Comparison of ENCODE assay signal across 12 cellular contexts in the genomic region with DNA sequence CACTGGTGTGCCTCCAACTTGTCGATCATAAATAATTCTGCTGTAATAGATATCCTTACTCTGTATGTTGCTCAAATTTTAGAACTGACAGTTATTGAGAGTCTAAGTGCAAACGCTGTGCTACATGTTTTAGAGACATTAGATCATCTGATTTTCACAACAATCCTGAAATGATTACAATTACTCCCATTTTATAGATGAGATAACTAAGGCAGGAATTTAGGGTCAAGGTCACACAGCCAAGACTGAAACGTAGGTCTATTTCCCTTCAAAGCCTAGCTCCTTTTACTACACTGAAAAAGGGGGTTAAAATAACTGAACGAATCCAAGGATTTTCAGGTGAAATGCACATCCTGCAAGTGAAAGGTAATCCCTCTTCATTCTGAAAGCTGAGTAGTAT. TPM values are rescaled to one million over a fixed set of nuclear protein-coding genes. Genes with fewer than 3 reads are reported as not detected.
DNase-seq lines count a peak whose midpoint lies in the region; ATAC-seq and TF ChIP-seq lines count a peak whose summit lies in the region.
"Had no signal": no experiment of that assay in that cellular context is flagged by ENCODE, and none has a peak within 500 bp of the region (broad histone marks: within the 10 kb centered on the region; RNA-seq: fewer than 3 reads in every experiment).

No MANE protein-coding gene starts in this region.

- TF ChIP-seq POLR2A in gastroesophageal sphincter (IDR thresholded peaks at IDR 0.05) (no peak), spleen (IDR thresholded peaks at IDR 0.05) (no peak)

- no peaks in the 10 kb centered on the region for H3K9me3 Mint-ChIP-seq in activated CD8-positive, alpha-beta T cell treated with anti-CD3 and anti-CD28 coated beads for 36 hours
- H3K9me3 Mint-ChIP-seq in activated CD8-positive, alpha-beta T cell treated with anti-CD3 and anti-CD28 coated beads, Interleukin-2, amount 10 ng/mL, durations not matched to agents 7 days and 5 days (ENCODE audit: insufficient read depth), result no peaks in the 10 kb centered on the region

- DNase-seq in activated CD8-positive, alpha-beta T cell treated with anti-CD3 and anti-CD28 coated beads for 36 hours, result no peak
- no peak for DNase-seq in activated CD8-positive, alpha-beta T cell treated with anti-CD3 and anti-CD28 coated beads, Interleukin-2, amount 10 ng/mL, durations not matched to agents 7 days and 5 days
- DNase-seq in T-helper 17 cell (no peak), spleen (no peak), DMS 273 treated with DMSO at 0.1 percent for 48 hours (lab: John Stamatoyannopoulos, UW) (no peak), left lobe of liver (ENCODE audit: low spot score) (no peak)
- DNase-seq: effector memory CD4-positive, alpha-beta T cell; left colon; NCI-H2029 treated with DMSO at 0.1 percent for 48 hours had no signal

- H3K27ac Mint-ChIP-seq in activated CD8-positive, alpha-beta T cell treated with anti-CD3 and anti-CD28 coated beads for 36 hours, result no peak overlapping the region
- no peak overlapping the region for H3K27ac Mint-ChIP-seq in activated CD8-positive, alpha-beta T cell treated with anti-CD3 and anti-CD28 coated beads, Interleukin-2, amount 10 ng/mL, durations not matched to agents 7 days and 5 days
- peak overlapping the region; percentile 99 for H3K27ac Mint-ChIP-seq in T-helper 17 cell

- CTCF ChIA-PET in activated CD8-positive, alpha-beta T cell treated with anti-CD3 and anti-CD28 coated beads for 36 hours (lab: Charles Lee), result interaction anchor here (1.4 kb wide), 1 partner anchor 148 kb away, joined by 3 read pairs; no protein-coding TSS in a partner anchor
- CTCF ChIA-PET in activated CD8-positive, alpha-beta T cell treated with anti-CD3 and anti-CD28 coated beads, Interleukin-2, amount 10 ng/mL, durations not matched to agents 7 days and 5 days (lab: Charles Lee), result interaction anchor here (0.8 to 4.6 kb wide), 3 partner anchors 149 to 245 kb away, joined by 3 to 33 read pairs (median 4); partner anchors contain the start of gene TIPRL

- H3K9me3 ChIP-seq in T-helper 17 cell (ENCODE audit: control insufficient read depth, low read length, poor library complexity, severe bottlenecking) (no peaks in the 10 kb centered on the region), gastroesophageal sphincter (no peaks in the 10 kb centered on the region), spleen (no peaks in the 10 kb centered on the region)
- H3K9me3 ChIP-seq: SJSA1 had no signal

- H3K4me1 ChIP-seq in gastroesophageal sphincter (peaks cover 0 to 57% (median 7%) of the 10 kb centered on the region in 3 donors), spleen (peaks cover 26 to 49% (median 36%) of the 10 kb centered on the region in 6 donors)

- no peak for TF ChIP-seq CTCF in activated CD8-positive, alpha-beta T cell treated with anti-CD3 and anti-CD28 coated beads for 36 hours (IDR thresholded peaks at IDR 0.05)
- TF ChIP-seq CTCF in gastroesophageal sphincter (IDR thresholded peaks at IDR 0.05), result no peak
- TF ChIP-seq CTCF in spleen (IDR thresholded peaks at IDR 0.05 in 8 of 11, conservative IDR thresholded peaks at IDR 0.05 in 3 of 11), result no peak

- intact Hi-C loops in activated CD8-positive, alpha-beta T cell treated with anti-CD3 and anti-CD28 coated beads for 36 hours (cut with micrococcal nuclease), result loop anchor here (10.0 kb wide), 1 partner anchor 219 kb away; no protein-coding TSS in a partner anchor
- intact Hi-C loops in spleen (cut with DNase I; ENCODE audit: low total_unique reads), result loop anchor here (10.0 kb wide), 1 partner anchor 219 kb away; no protein-coding TSS in a partner anchor

- H3K4me3 ChIP-seq in gastroesophageal sphincter (peak overlapping the region in 1 of 2 donors; percentile 100), spleen (peak overlapping the region in 1 of 8 donors; percentile 88)
- H3K4me3 ChIP-seq: SJSA1 had no signal

- no peak for ATAC-seq in activated CD8-positive, alpha-beta T cell treated with anti-CD3 and anti-CD28 coated beads for 36 hours
- no peak for ATAC-seq in activated CD8-positive, alpha-beta T cell treated with anti-CD3 and anti-CD28 coated beads, Interleukin-2, amount 10 ng/mL, durations not matched to agents 7 days and 5 days
- no peak for ATAC-seq in T-helper 17 cell
- no peak for ATAC-seq in gastroesophageal sphincter
- ATAC-seq in left lobe of liver, result no peak
- ATAC-seq in HG02938 (IDR thresholded peaks at IDR 0.05; ENCODE audit: unreplicated experiment), result no peak
- ATAC-seq: left colon had no signal

- H3K4me3 Mint-ChIP-seq in activated CD8-positive, alpha-beta T cell treated with anti-CD3 and anti-CD28 coated beads for 36 hours, result peak overlapping the region; percentile 8
- no peak overlapping the region for H3K4me3 Mint-ChIP-seq in activated CD8-positive, alpha-beta T cell treated with anti-CD3 and anti-CD28 coated beads, Interleukin-2, amount 10 ng/mL, durations not matched to agents 7 days and 5 days
- no peak overlapping the region for H3K4me3 Mint-ChIP-seq in T-helper 17 cell

- H3K36me3 Mint-ChIP-seq in activated CD8-positive, alpha-beta T cell treated with anti-CD3 and anti-CD28 coated beads for 36 hours (ENCODE audit: low read depth), result peaks cover 4% of the 10 kb centered on the region
- peaks cover 2% of the 10 kb centered on the region for H3K36me3 Mint-ChIP-seq in activated CD8-positive, alpha-beta T cell treated with anti-CD3 and anti-CD28 coated beads, Interleukin-2, amount 10 ng/mL, durations not matched to agents 7 days and 5 days (ENCODE audit: low read depth)
- H3K36me3 Mint-ChIP-seq in T-helper 17 cell (ENCODE audit: low read depth), result no peaks in the 10 kb centered on the region

- POLR2A ChIA-PET in activated CD8-positive, alpha-beta T cell treated with anti-CD3 and anti-CD28 coated beads for 36 hours (lab: Charles Lee), result interaction anchor here (1.0 to 1.4 kb wide), 2 partner anchors 10 to 38 kb away, joined by 3 to 5 read pairs; no protein-coding TSS in a partner anchor
- POLR2A ChIA-PET in activated CD8-positive, alpha-beta T cell treated with anti-CD3 and anti-CD28 coated beads, Interleukin-2, amount 10 ng/mL, durations not matched to agents 7 days and 5 days (lab: Charles Lee), result no interaction called here

- no peak for TF ChIP-seq EP300 in gastroesophageal sphincter (IDR thresholded peaks at IDR 0.05)

- no peaks in the 10 kb centered on the region for H3K27me3 ChIP-seq in gastroesophageal sphincter
- H3K27me3 ChIP-seq in spleen (replicated peaks in 1 of 7), result no peaks in the 10 kb centered on the region
- H3K27me3 ChIP-seq: SJSA1 had no signal

- H3K36me3 ChIP-seq in gastroesophageal sphincter, result no peaks in the 10 kb centered on the region
- H3K36me3 ChIP-seq in spleen, result no peaks in the 10 kb centered on the region

- peaks cover 28% of the 10 kb centered on the region for H3K4me1 Mint-ChIP-seq in activated CD8-positive, alpha-beta T cell treated with anti-CD3 and anti-CD28 coated beads for 36 hours (ENCODE audit: low read depth)
- peaks cover 29% of the 10 kb centered on the region for H3K4me1 Mint-ChIP-seq in activated CD8-positive, alpha-beta T cell treated with anti-CD3 and anti-CD28 coated beads, Interleukin-2, amount 10 ng/mL, durations not matched to agents 7 days and 5 days (ENCODE audit: low read depth)
- peaks cover 33% of the 10 kb centered on the region for H3K4me1 Mint-ChIP-seq in T-helper 17 cell

- peak overlapping the region in 3 of 4 donors; percentile 96 to 99 (median 99) for H3K27ac ChIP-seq in gastroesophageal sphincter
- peak overlapping the region in 5 of 8 donors; percentile 93 to 97 (median 97) for H3K27ac ChIP-seq in spleen
- H3K27ac ChIP-seq: SJSA1 had no signal

- H3K27me3 Mint-ChIP-seq in activated CD8-positive, alpha-beta T cell treated with anti-CD3 and anti-CD28 coated beads for 36 hours, result no peaks in the 10 kb centered on the region
- no peaks in the 10 kb centered on the region for H3K27me3 Mint-ChIP-seq in activated CD8-positive, alpha-beta T cell treated with anti-CD3 and anti-CD28 coated beads, Interleukin-2, amount 10 ng/mL, durations not matched to agents 7 days and 5 days (ENCODE audit: low read depth)
- H3K27me3 Mint-ChIP-seq in T-helper 17 cell, result no peaks in the 10 kb centered on the region

- WGBS in gastroesophageal sphincter (ENCODE audit: low coverage in 1 of 2), 2 donors, result 46 to 58% methylated on average over 4 of the region's 4 CpGs
- WGBS in spleen, 5 donors, result 76 to 81% (median 78%) methylated on average over 4 of the region's 4 CpGs

RNA-seq across cellular contexts. Expression of gene DCAF6, which starts 2.7 kb away (rescaled TPM):
- 10 to 100 TPM; 21.6 to 22.6 TPM for total RNA-seq in activated CD8-positive, alpha-beta T cell treated with anti-CD3 and anti-CD28 coated beads for 36 hours
- 10 to 100 TPM; 22.6 to 25.1 TPM for total RNA-seq in activated CD8-positive, alpha-beta T cell treated with anti-CD3 and anti-CD28 coated beads, Interleukin-2, amount 10 ng/mL, durations not matched to agents 7 days and 5 days
- total RNA-seq in T-helper 17 cell (10 to 100 TPM; 24.1 to 26.9 TPM), gastroesophageal sphincter (100 to 1,000 TPM in 3 of 4 donors, 10 to 100 TPM in 1; 99.6 to 137 (median 115) TPM), spleen (10 to 100 TPM; 38.7 to 76.6 (median 48.1) TPM), left lobe of liver (49.0 TPM)
- 10 to 100 TPM; 19.2 to 23.8 (median 21.0) TPM for polyA plus RNA-seq in spleen

RNA-seq across cellular contexts. Expression of gene MPC2, which starts 3.1 kb away (rescaled TPM):
- 10 to 100 TPM; 64.9 to 69.4 TPM for total RNA-seq in activated CD8-positive, alpha-beta T cell treated with anti-CD3 and anti-CD28 coated beads for 36 hours
- 10 to 100 TPM; 66.1 to 68.8 TPM for total RNA-seq in activated CD8-positive, alpha-beta T cell treated with anti-CD3 and anti-CD28 coated beads, Interleukin-2, amount 10 ng/mL, durations not matched to agents 7 days and 5 days
- total RNA-seq in T-helper 17 cell, result 10 to 100 TPM; 42.3 to 42.8 TPM
- total RNA-seq in gastroesophageal sphincter, result 100 to 1,000 TPM in 1 of 4 donors, 10 to 100 TPM in 3; 43.8 to 102 (median 58.5) TPM
- total RNA-seq in spleen, result 10 to 100 TPM; 23.0 to 31.1 (median 29.4) TPM
- polyA plus RNA-seq in spleen, result 10 to 100 TPM; 34.6 to 47.4 (median 46.1) TPM
- 158 TPM for total RNA-seq in left lobe of liver

RNA-seq across cellular contexts. Expression of gene ADCY10, which starts 19.8 kb away (rescaled TPM):
- under 1 TPM in 1 of 2 experiments, not detected in 1; 0.05 TPM for total RNA-seq in activated CD8-positive, alpha-beta T cell treated with anti-CD3 and anti-CD28 coated beads for 36 hours
- total RNA-seq in activated CD8-positive, alpha-beta T cell treated with anti-CD3 and anti-CD28 coated beads, Interleukin-2, amount 10 ng/mL, durations not matched to agents 7 days and 5 days, result not detected
- total RNA-seq in T-helper 17 cell (1 to 10 TPM in 1 of 2 donors, under 1 TPM in 1; 0.99 to 1.4 TPM), gastroesophageal sphincter (under 1 TPM in 2 of 4 donors, not detected in 2; 0.12 to 0.16 TPM), spleen (under 1 TPM in 4 of 7 donors, not detected in 3; 0.12 to 0.40 (median 0.29) TPM), left lobe of liver (5.5 TPM)
- under 1 TPM in 2 of 3 donors, not detected in 1; 0.04 to 0.12 TPM for polyA plus RNA-seq in spleen
- total RNA-seq: SJSA1 had no signal
